Comparison of ENCODE assay signal across 8 cellular contexts in the genomic region with DNA sequence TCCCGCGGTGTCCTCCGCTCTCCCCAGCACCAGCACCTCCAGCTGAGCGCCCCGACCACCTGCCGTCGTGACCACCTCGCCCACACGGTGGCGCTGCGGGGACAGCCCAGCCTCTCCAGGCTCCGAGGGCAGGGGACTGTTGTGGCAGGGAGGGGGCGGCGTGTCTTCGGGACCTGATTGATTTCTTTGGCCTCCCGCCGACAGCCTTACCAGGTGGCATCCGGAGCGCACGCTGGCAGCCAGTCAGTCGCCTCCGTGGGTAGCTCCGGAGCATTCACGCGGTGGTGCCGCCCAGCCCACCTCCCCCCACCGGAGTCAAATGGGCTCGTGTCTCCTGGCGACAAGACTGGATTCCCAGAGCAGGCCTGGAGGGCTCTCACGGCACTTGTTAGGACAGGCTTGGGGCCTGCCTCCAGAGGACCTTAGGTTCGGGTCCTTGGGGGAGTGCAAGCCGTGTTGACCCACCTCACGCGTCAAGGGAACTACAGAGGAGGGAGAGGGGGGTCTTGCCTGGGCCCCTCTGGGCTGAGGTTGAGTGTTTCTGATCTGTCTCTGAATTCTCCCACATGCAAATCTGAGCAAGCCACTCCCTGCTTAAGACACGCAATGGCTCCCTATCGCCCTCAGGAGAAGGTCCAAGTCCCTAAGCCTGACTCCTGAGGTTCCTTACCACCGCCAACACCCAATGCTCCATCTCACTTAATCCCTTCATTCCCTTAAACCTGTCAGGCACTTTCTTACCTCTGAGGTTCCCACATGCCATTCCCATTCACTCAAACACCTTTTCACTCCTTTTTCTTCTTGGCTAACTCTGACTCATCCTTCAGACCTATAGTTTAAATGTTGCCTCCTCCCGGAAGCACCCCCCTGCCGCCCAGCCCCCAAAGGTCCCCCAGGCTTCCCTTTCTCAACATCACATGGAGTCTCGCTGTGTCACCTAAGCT. TPM values are rescaled to one million over a fixed set of nuclear protein-coding genes. Genes with fewer than 3 reads are reported as not detected.
A peak's percentile ranks its signal among the peaks of the same experiment; 100 is the strongest.
DNase-seq lines count a peak whose midpoint lies in the region; ATAC-seq and TF ChIP-seq lines count a peak whose summit lies in the region.

No MANE protein-coding gene starts in this region.

- TF ChIP-seq POLR2A in adrenal gland (IDR thresholded peaks at IDR 0.05) (no peak), uterus (IDR thresholded peaks at IDR 0.05) (no peak)

- H3K36me3 Mint-ChIP-seq in T-helper 17 cell (ENCODE audit: low read depth): no peaks in the 10 kb centered on the region

- peaks cover 31% of the 10 kb centered on the region for H3K27me3 Mint-ChIP-seq in T-helper 17 cell

- H3K36me3 ChIP-seq in adrenal gland (replicated peaks in 1 of 2) (no peaks in the 10 kb centered on the region), right atrium auricular region (no peaks in the 10 kb centered on the region), rectal smooth muscle tissue (ENCODE audit: control insufficient read depth, insufficient read depth, low read length) (no peaks in the 10 kb centered on the region), uterus (no peaks in the 10 kb centered on the region)

- H3K4me1 ChIP-seq in adrenal gland (replicated peaks in 1 of 2) (peaks cover 7 to 16% of the 10 kb centered on the region in 2 donors), right atrium auricular region (peaks cover 0 to 16% of the 10 kb centered on the region in 2 donors), rectal smooth muscle tissue (ENCODE audit: control insufficient read depth, insufficient read depth, low read length) (peaks cover 6% of the 10 kb centered on the region), uterus (peaks cover 0 to 6% of the 10 kb centered on the region in 2 donors)

- H3K9me3 ChIP-seq in T-helper 17 cell (ENCODE audit: control insufficient read depth, low read length, poor library complexity, severe bottlenecking): no peaks in the 10 kb centered on the region
- no peaks in the 10 kb centered on the region for H3K9me3 ChIP-seq in adrenal gland (replicated peaks in 1 of 3)
- no peaks in the 10 kb centered on the region for H3K9me3 ChIP-seq in right atrium auricular region
- no peaks in the 10 kb centered on the region for H3K9me3 ChIP-seq in uterus

- intact Hi-C loops in adrenal gland (cut with DNase I) (loop anchor here in 1 of 2 donors (10.0 kb wide), 1 partner anchor 134 kb away; no protein-coding TSS in a partner anchor), uterus (cut with DNase I; ENCODE audit: low total_unique reads) (loop anchor here (10.0 kb wide), 1 partner anchor 134 kb away; no protein-coding TSS in a partner anchor)

- ATAC-seq in GM21723 (IDR thresholded peaks at IDR 0.05; ENCODE audit: unreplicated experiment): peak; percentile 61
- ATAC-seq in T-helper 17 cell: peak; percentile 80

- WGBS in adrenal gland, 4 donors: 17 to 30% (median 21%) methylated on average over 25 to 40 of the region's 40 CpGs

- H3K27ac ChIP-seq in C4-2B (no peak overlapping the region), adrenal gland (no peak overlapping the region), right atrium auricular region (peak overlapping the region in 1 of 2 donors; percentile 27), rectal smooth muscle tissue (ENCODE audit: low read depth, low read length) (no peak overlapping the region), uterus (peak overlapping the region in 1 of 2 donors; percentile 8)

- peaks cover 9% of the 10 kb centered on the region for H3K4me1 Mint-ChIP-seq in T-helper 17 cell

- H3K27me3 ChIP-seq in adrenal gland: no peaks in the 10 kb centered on the region
- no peaks in the 10 kb centered on the region for H3K27me3 ChIP-seq in right atrium auricular region
- no peaks in the 10 kb centered on the region for H3K27me3 ChIP-seq in rectal smooth muscle tissue (ENCODE audit: control insufficient read depth, insufficient read depth, low read length)
- no peaks in the 10 kb centered on the region for H3K27me3 ChIP-seq in uterus

- no peak overlapping the region for H3K27ac Mint-ChIP-seq in T-helper 17 cell

- H3K4me3 Mint-ChIP-seq in T-helper 17 cell: peak overlapping the region; percentile 68

- H3K4me3 ChIP-seq in adrenal gland (peak overlapping the region in 2 of 4 donors; percentile 19 to 44), right atrium auricular region (peak overlapping the region; percentile 16 to 42), rectal smooth muscle tissue (ENCODE audit: low read length) (peak overlapping the region; percentile 53), uterus (peak overlapping the region; percentile 22 to 37)

- no peak overlapping the region for H3K9ac ChIP-seq in rectal smooth muscle tissue (ENCODE audit: low read length)

- peak; percentile 72 for DNase-seq in NCI-H1092 (lab: John Stamatoyannopoulos, UW)
- DNase-seq in T-helper 17 cell: peak; percentile 42 to 66 (median 44)
- peak; percentile 74 to 93 (median 86) for DNase-seq in adrenal gland
- peak; percentile 85 for DNase-seq in right atrium auricular region (ENCODE audit: low spot score)
- DNase-seq in uterus: peak; percentile 82 to 84

- peak; percentile 99 for TF ChIP-seq CTCF in C4-2B (conservative IDR thresholded peaks at IDR 0.05)
- peak; percentile 93 to 99 (median 95) for TF ChIP-seq CTCF in adrenal gland (IDR thresholded peaks at IDR 0.05)
- TF ChIP-seq CTCF in right atrium auricular region (IDR thresholded peaks at IDR 0.05): peak; percentile 95 to 99
- peak; percentile 92 to 96 (median 94) for TF ChIP-seq CTCF in uterus (IDR thresholded peaks at IDR 0.05)

RNA-seq across cellular contexts. Expression of a gene that starts 51.2 kb away (rescaled TPM):
- total RNA-seq in T-helper 17 cell: 1 to 10 TPM in 1 of 2 donors, under 1 TPM in 1; 0.50 to 7.7 TPM
- 10 to 100 TPM in 4 of 8 donors, 1 to 10 TPM in 4; 1.5 to 34.1 (median 10.9) TPM for total RNA-seq in adrenal gland
- polyA plus RNA-seq in adrenal gland: 1 to 10 TPM; 5.3 to 6.2 (median 6.1) TPM
- 10 to 100 TPM; 11.6 to 15.2 TPM for total RNA-seq in right atrium auricular region
- 10 to 100 TPM in 1 of 4 donors, 1 to 10 TPM in 2, under 1 TPM in 1; 0.77 to 16.3 (median 6.0) TPM for total RNA-seq in uterus
